In genomic region chr14:105399441-105399775, GRCh38 we compare ENCODE assay signal across 1 cellular context.
TF ChIP-seq lines count a peak whose summit lies in the region.

No MANE protein-coding gene starts in this region.

TF ChIP-seq in GM12878, 131 proteins besides CTCF, POLR2A, EP300 and RAD21:
- TF ChIP-seq BRCA1 (IDR thresholded peaks at IDR 0.05; ENCODE audit: low read depth, low read length) = no peak
- TF ChIP-seq, protein P1, sequence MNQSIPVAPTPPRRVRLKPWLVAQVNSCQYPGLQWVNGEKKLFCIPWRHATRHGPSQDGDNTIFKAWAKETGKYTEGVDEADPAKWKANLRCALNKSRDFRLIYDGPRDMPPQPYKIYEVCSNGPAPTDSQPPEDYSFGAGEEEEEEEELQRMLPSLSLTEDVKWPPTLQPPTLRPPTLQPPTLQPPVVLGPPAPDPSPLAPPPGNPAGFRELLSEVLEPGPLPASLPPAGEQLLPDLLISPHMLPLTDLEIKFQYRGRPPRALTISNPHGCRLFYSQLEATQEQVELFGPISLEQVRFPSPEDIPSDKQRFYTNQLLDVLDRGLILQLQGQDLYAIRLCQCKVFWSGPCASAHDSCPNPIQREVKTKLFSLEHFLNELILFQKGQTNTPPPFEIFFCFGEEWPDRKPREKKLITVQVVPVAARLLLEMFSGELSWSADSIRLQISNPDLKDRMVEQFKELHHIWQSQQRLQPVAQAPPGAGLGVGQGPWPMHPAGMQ (IDR thresholded peaks at IDR 0.05; ENCODE audit: borderline replicate concordance) = no peak
